Comparison of ENCODE assay signal across 1 cellular context in genomic region chr9:112332977-112333638, GRCh38.
TF ChIP-seq lines count a peak whose summit lies in the region.

PTBP3 (minus strand) TSS chr9:112333619; CDS start chr9:112297865, 35,754 bp downstream.

TF ChIP-seq in HepG2, 621 proteins besides CTCF, POLR2A, EP300 and RAD21 (continued from another document and continues in another):
- no peak for TF ChIP-seq IKZF1 (IDR thresholded peaks at IDR 0.05)
- TF ChIP-seq GMEB2 (CRISPR knock-in tag; IDR thresholded peaks at IDR 0.05; ENCODE audit: low read depth), result no peak
- TF ChIP-seq ZGPAT (CRISPR knock-in tag; IDR thresholded peaks at IDR 0.05), result peak; percentile 81
- peak; percentile 59; the same call in 1 of the 2 replicates for TF ChIP-seq RFXAP (CRISPR knock-in tag; IDR thresholded peaks at IDR 0.05; ENCODE audit: borderline replicate concordance)
- TF ChIP-seq RBM22 (optimal IDR thresholded peaks at IDR 0.05; ENCODE audit: low read length), result no peak
- no peak for TF ChIP-seq ZNF513 (CRISPR knock-in tag; conservative IDR thresholded peaks at IDR 0.05)
- peak; percentile 74 for TF ChIP-seq HES4 (CRISPR knock-in tag; IDR thresholded peaks at IDR 0.05; ENCODE audit: borderline replicate concordance)
- 0 out of 2 replicates have a peak, but pooled peaks have one; percentile 29 for TF ChIP-seq ZFYVE20 (CRISPR knock-in tag; IDR thresholded peaks at IDR 0.05; ENCODE audit: borderline replicate concordance, low read depth)
- TF ChIP-seq ZBED4 (CRISPR knock-in tag; IDR thresholded peaks at IDR 0.05; ENCODE audit: borderline replicate concordance), result peak; percentile 56; the same call in 1 of the 2 replicates
- no peak for TF ChIP-seq SMC3 (IDR thresholded peaks at IDR 0.05; ENCODE audit: low read length)
- no peak for TF ChIP-seq ZSCAN22 (CRISPR knock-in tag; IDR thresholded peaks at IDR 0.05)
- peak; percentile 40; the same call in 1 of the 2 replicates for TF ChIP-seq SP4 (CRISPR knock-in tag; IDR thresholded peaks at IDR 0.05)
- no peak for TF ChIP-seq ZNF383 (CRISPR knock-in tag; IDR thresholded peaks at IDR 0.05; ENCODE audit: borderline replicate concordance)
- 0 out of 2 replicates have a peak, but pooled peaks have one; percentile 70 for TF ChIP-seq IRF9 (CRISPR knock-in tag; IDR thresholded peaks at IDR 0.05; ENCODE audit: borderline replicate concordance)
- no peak for TF ChIP-seq NR2F6 (IDR thresholded peaks at IDR 0.05)
- no peak for TF ChIP-seq NR2F6 (CRISPR knock-in tag; IDR thresholded peaks at IDR 0.05)
- TF ChIP-seq ATRX (CRISPR knock-in tag; IDR thresholded peaks at IDR 0.05; ENCODE audit: borderline replicate concordance), result no peak
- no peak for TF ChIP-seq ZZZ3 (CRISPR knock-in tag; IDR thresholded peaks at IDR 0.05; ENCODE audit: borderline replicate concordance)
- no peak for TF ChIP-seq CHD4 (IDR thresholded peaks at IDR 0.05; ENCODE audit: borderline replicate concordance, low read length)
- no peak for TF ChIP-seq ZNF484 (CRISPR knock-in tag; IDR thresholded peaks at IDR 0.05; ENCODE audit: borderline replicate concordance, low read depth)
- no peak for TF ChIP-seq SIX1 (CRISPR knock-in tag; IDR thresholded peaks at IDR 0.05; ENCODE audit: borderline replicate concordance)
- peak; percentile 80 for TF ChIP-seq MYC (CRISPR knock-in tag; IDR thresholded peaks at IDR 0.05; ENCODE audit: borderline replicate concordance)
- TF ChIP-seq ZNF432 (CRISPR knock-in tag; IDR thresholded peaks at IDR 0.05; ENCODE audit: borderline replicate concordance), result no peak
- TF ChIP-seq LBX2 (CRISPR knock-in tag; IDR thresholded peaks at IDR 0.05; ENCODE audit: borderline replicate concordance), result no peak
- TF ChIP-seq KMT2B (CRISPR knock-in tag; IDR thresholded peaks at IDR 0.05), result no peak
- TF ChIP-seq HNF1B (CRISPR knock-in tag; IDR thresholded peaks at IDR 0.05), result no peak; the same call in 1 of the 2 replicates
- no peak for TF ChIP-seq ZNF207 (IDR thresholded peaks at IDR 0.05; ENCODE audit: borderline replicate concordance)
- peak; percentile 28; the same call in 1 of the 2 replicates for TF ChIP-seq CEBPG (CRISPR knock-in tag; IDR thresholded peaks at IDR 0.05)
- TF ChIP-seq PRMT3 (CRISPR knock-in tag; IDR thresholded peaks at IDR 0.05; ENCODE audit: borderline replicate concordance, low read depth), result no peak
- no peak for TF ChIP-seq ZFAT (CRISPR knock-in tag; conservative IDR thresholded peaks at IDR 0.05)
- TF ChIP-seq RELA (CRISPR knock-in tag; IDR thresholded peaks at IDR 0.05), result no peak
- peak; percentile 81; the same call in 1 of the 2 replicates for TF ChIP-seq MTA1 (CRISPR knock-in tag; IDR thresholded peaks at IDR 0.05; ENCODE audit: borderline replicate concordance)
- TF ChIP-seq ZNF678 (CRISPR knock-in tag; IDR thresholded peaks at IDR 0.05), result no peak; the same call in 1 of the 2 replicates
- TF ChIP-seq TBP (CRISPR knock-in tag; IDR thresholded peaks at IDR 0.05), result no peak
- TF ChIP-seq ZBTB39 (CRISPR knock-in tag; IDR thresholded peaks at IDR 0.05), result no peak
- TF ChIP-seq SSRP1 (CRISPR knock-in tag; IDR thresholded peaks at IDR 0.05), result no peak
- TF ChIP-seq ZNF776 (CRISPR knock-in tag; IDR thresholded peaks at IDR 0.05), result no peak
- peak; percentile 33; the same call in 1 of the 2 replicates for TF ChIP-seq RXRB (CRISPR knock-in tag; IDR thresholded peaks at IDR 0.05; ENCODE audit: borderline replicate concordance)
- no peak for TF ChIP-seq HNF1A (IDR thresholded peaks at IDR 0.05; ENCODE audit: low read depth)
- TF ChIP-seq HNF1A (CRISPR knock-in tag; IDR thresholded peaks at IDR 0.05; ENCODE audit: borderline replicate concordance), result no peak; the same call in 1 of the 2 replicates
- TF ChIP-seq MYNN (CRISPR knock-in tag; IDR thresholded peaks at IDR 0.05; ENCODE audit: low read depth), result no peak
- 0 out of 2 replicates have a peak, but pooled peaks have one; percentile 56 for TF ChIP-seq ETS1 (CRISPR knock-in tag; IDR thresholded peaks at IDR 0.05)
- peak; percentile 82 for TF ChIP-seq SRY (CRISPR knock-in tag; IDR thresholded peaks at IDR 0.05)
- TF ChIP-seq ZNF709 (CRISPR knock-in tag; IDR thresholded peaks at IDR 0.05), result no peak
- no peak for TF ChIP-seq ZNF205 (CRISPR knock-in tag; IDR thresholded peaks at IDR 0.05)
- TF ChIP-seq SUZ12 (IDR thresholded peaks at IDR 0.05; ENCODE audit: low read depth, low read length), result no peak
